In genomic region chr11:34859496-34859895, GRCh38 we compare ENCODE assay signal across 15 cellular contexts. TPM values are rescaled to one million over a fixed set of nuclear protein-coding genes. Genes with fewer than 3 reads are reported as not detected.
DNase-seq lines count a peak whose midpoint lies in the region; ATAC-seq and TF ChIP-seq lines count a peak whose summit lies in the region.
"Had no signal": no experiment of that assay in that cellular context is flagged by ENCODE, and none has a peak within 500 bp of the region (broad histone marks: within the 10 kb centered on the region; RNA-seq: fewer than 3 reads in every experiment).

No MANE protein-coding gene starts in this region.

- no peak overlapping the region for H2BK5ac ChIP-seq in H9 (ENCODE audit: insufficient read length, low read length)

- H2AFZ ChIP-seq in H9 (ENCODE audit: low read length): no peak overlapping the region

- H3K36me3 ChIP-seq in WERI-Rb-1 (no peaks in the 10 kb centered on the region), gastrocnemius medialis (no peaks in the 10 kb centered on the region)

- no peak overlapping the region for H3K14ac ChIP-seq in H9 (ENCODE audit: insufficient read depth, low read length)

- H3K36me3 Mint-ChIP-seq in H9 (ENCODE audit: insufficient read depth in 1 of 3, low read depth in 3 of 3): no peaks in the 10 kb centered on the region; a peak in 1 of 7 replicates

- H2AK5ac ChIP-seq in H9 (ENCODE audit: insufficient read length, low read length): no peak overlapping the region

- TF ChIP-seq POLR2A in gastrocnemius medialis (IDR thresholded peaks at IDR 0.05): no peak

- H3K4me1 ChIP-seq in H9 (ENCODE audit: insufficient read depth, low read length) (no peaks in the 10 kb centered on the region), foreskin keratinocyte (no peaks in the 10 kb centered on the region), gastrocnemius medialis (peaks cover 23 to 37% of the 10 kb centered on the region in 2 donors)

- no peak overlapping the region for H3K9ac ChIP-seq in H9 (ENCODE audit: extremely low read depth, insufficient read length, low read length)

- H4K20me1 ChIP-seq in H9 (ENCODE audit: control insufficient read depth, insufficient read depth, insufficient read length): no peaks in the 10 kb centered on the region

- ATAC-seq in foreskin keratinocyte (no peak), gastrocnemius medialis (peak; percentile 19 to 35)
- ATAC-seq: HCT116, K562 had no signal

- H3K9me3 ChIP-seq in H9 (ENCODE audit: control insufficient read depth, low read depth, low read length) (no peaks in the 10 kb centered on the region), WERI-Rb-1 (ENCODE audit: severe bottlenecking) (no peaks in the 10 kb centered on the region), gastrocnemius medialis (no peaks in the 10 kb centered on the region)

- intact Hi-C loops in gastrocnemius medialis (cut with DNase I; ENCODE audit: low total_unique reads): no loop called here

- H3K4me3 Mint-ChIP-seq in H9: no peak overlapping the region
- H3K4me3 Mint-ChIP-seq: B cell; CD4-positive, alpha-beta T cell had no signal

- H3K79me1 ChIP-seq in H9 (ENCODE audit: insufficient read depth, low read depth, low read length, poor library complexity, severe bottlenecking): no peaks in the 10 kb centered on the region

- H2BK15ac ChIP-seq in H9 (ENCODE audit: low read depth, low read length): no peak overlapping the region

- H3K56ac ChIP-seq in H9 (ENCODE audit: insufficient read length, low read depth, low read length): no peak overlapping the region

- no peak overlapping the region for H3K23ac ChIP-seq in H9 (ENCODE audit: insufficient read length, low read depth, low read length)

- H3K4me2 ChIP-seq in H9 (ENCODE audit: insufficient read depth, insufficient read length, low read length): no peak overlapping the region

- no peak overlapping the region for H3K4ac ChIP-seq in H9 (ENCODE audit: low read depth, low read length)

- WGBS in H9 (ENCODE audit: extremely low coverage, insufficient read length, low lambda C conversion rate): no CpG with 5 or more reads among the region's 2 CpGs

- peak overlapping the region in 1 of 3 experiments; percentile 62; a peak in 1 of 7 replicates for H3K27ac Mint-ChIP-seq in H9
- H3K27ac Mint-ChIP-seq: B cell; CD4-positive, alpha-beta T cell had no signal

- no peak overlapping the region for H4K8ac ChIP-seq in H9 (replicated peaks; ENCODE audit: insufficient read length, low read depth, low read length)

- no peaks in the 10 kb centered on the region for H3K27me3 Mint-ChIP-seq in H9 (ENCODE audit: low read depth)
- H3K27me3 Mint-ChIP-seq: CD4-positive, alpha-beta T cell had no signal

- H3K9me3 Mint-ChIP-seq in H9: no peaks in the 10 kb centered on the region
- H3K9me3 Mint-ChIP-seq: CD4-positive, alpha-beta T cell had no signal

- H2BK120ac ChIP-seq in H9 (ENCODE audit: low read depth, low read length, poor library complexity, severe bottlenecking): no peak overlapping the region

- in situ Hi-C loops in gastrocnemius medialis (cut with MboI; ENCODE audit: low sequenced_read_pairs in 4 of 4): no loop called here

- H2BK12ac ChIP-seq in H9 (ENCODE audit: insufficient read length, low read depth, low read length): no peak overlapping the region

- H3T11ph ChIP-seq in H9 (ENCODE audit: low read length): no peak overlapping the region

- peak overlapping the region; percentile 74 for H4K5ac ChIP-seq in H9 (ENCODE audit: insufficient read length, low read depth, low read length)

- DNase-seq in H9 (no peak), WERI-Rb-1 (no peak), foreskin keratinocyte (no peak), gastrocnemius medialis (no peak), GM10266 (ENCODE audit: extremely low spot score) (no peak), HPDE6-E6E7 (ENCODE audit: extremely low spot score) (no peak), 8988T (no peak)
- DNase-seq: ACHN; CD4-positive, alpha-beta T cell; NCI-H1048; NCI-H1694; NCI-H446 had no signal

- peaks cover 12 to 14% of the 10 kb centered on the region in 2 experiments; a peak in 3 of 4 replicates for H3K4me1 Mint-ChIP-seq in H9

- no peaks in the 10 kb centered on the region for H3K79me2 ChIP-seq in H9 (ENCODE audit: insufficient read depth, low read length)

- H3K27me3 ChIP-seq in H9 (ENCODE audit: insufficient read depth, low read length) (no peaks in the 10 kb centered on the region), WERI-Rb-1 (ENCODE audit: insufficient read depth, low read depth, severe bottlenecking) (no peaks in the 10 kb centered on the region), foreskin keratinocyte (no peaks in the 10 kb centered on the region), gastrocnemius medialis (no peaks in the 10 kb centered on the region)

- no peak overlapping the region for H3K18ac ChIP-seq in H9 (ENCODE audit: insufficient read length, low read depth, low read length)

- H3K27ac ChIP-seq in H9 (ENCODE audit: insufficient read length, low read depth, low read length) (no peak overlapping the region), WERI-Rb-1 (peak overlapping the region; percentile 68), foreskin keratinocyte (peak overlapping the region; percentile 28), gastrocnemius medialis (peak overlapping the region; percentile 59 to 78 (median 65))

- TF ChIP-seq CTCF in H9 (conservative IDR thresholded peaks at IDR 0.05) (no peak), WERI-Rb-1 (IDR thresholded peaks at IDR 0.05; ENCODE audit: low read depth, low read length) (no peak), foreskin keratinocyte (conservative IDR thresholded peaks at IDR 0.05) (no peak), gastrocnemius medialis (IDR thresholded peaks at IDR 0.05 in 4 of 5, conservative IDR thresholded peaks at IDR 0.05 in 1 of 5) (no peak), GM10266 (IDR thresholded peaks at IDR 0.05; ENCODE audit: control insufficient read depth, insufficient read depth, low read depth, missing control alignments) (no peak)

- H4K91ac ChIP-seq in H9 (ENCODE audit: insufficient read length, low read depth, low read length): no peak overlapping the region

- no peaks in the 10 kb centered on the region for H3K23me2 ChIP-seq in H9 (ENCODE audit: insufficient read length, low read depth, low read length, poor library complexity, severe bottlenecking)

- H3K4me3 ChIP-seq in WERI-Rb-1 (ENCODE audit: low read depth, low read length): no peak overlapping the region
- H3K4me3 ChIP-seq in gastrocnemius medialis: no peak overlapping the region
- H3K4me3 ChIP-seq: K562 had no signal

- no peak overlapping the region for H2BK20ac ChIP-seq in H9 (ENCODE audit: low read depth, low read length, poor library complexity, severe bottlenecking)

RNA-seq across cellular contexts. Expression of gene APIP, which starts 56.7 kb away (rescaled TPM):
- total RNA-seq in H9 (2021): 31.3 and 35.4 TPM in 2 replicates
- total RNA-seq in foreskin keratinocyte: 17.1 and 18.0 TPM in 2 replicates
- polyA plus RNA-seq in foreskin keratinocyte: 13.9 and 15.9 TPM in 2 replicates
- total RNA-seq in gastrocnemius medialis: 10 to 100 TPM; 22.5 to 49.1 (median 31.5) TPM

RNA-seq across cellular contexts. Expression of gene PDHX, which starts 56.9 kb away (rescaled TPM):
- 40.1 and 40.7 TPM in 2 replicates for total RNA-seq in H9 (2021)
- 26.3 and 29.7 TPM in 2 replicates for total RNA-seq in foreskin keratinocyte
- polyA plus RNA-seq in foreskin keratinocyte: 11.6 and 14.4 TPM in 2 replicates
- total RNA-seq in gastrocnemius medialis: 100 to 1,000 TPM in 1 of 4 donors, 10 to 100 TPM in 3; 77.7 to 101 (median 87.3) TPM
